Comparison of ENCODE assay signal across 12 cellular contexts in genomic region chr3:15272431-15273196, GRCh38. TPM values are rescaled to one million over a fixed set of nuclear protein-coding genes. Genes with fewer than 3 reads are reported as not detected.
DNase-seq lines count a peak whose midpoint lies in the region; ATAC-seq, FAIRE-seq and TF ChIP-seq lines count a peak whose summit lies in the region.
"Had no signal": no experiment of that assay in that cellular context is flagged by ENCODE, and none has a peak within 500 bp of the region (broad histone marks: within the 10 kb centered on the region; RNA-seq: fewer than 3 reads in every experiment).

No MANE protein-coding gene starts in this region.

- no peak for TF ChIP-seq EP300 in transverse colon (IDR thresholded peaks at IDR 0.05; ENCODE audit: low read depth)

- no peaks in the 10 kb centered on the region for H3K36me3 ChIP-seq in transverse colon

- 60 to 81% methylated on average over 3 to 6 of the region's 7 CpGs for WGBS in transverse colon (ENCODE audit: low coverage in 1 of 2), 2 donors

- no peak for TF ChIP-seq CTCF in transverse colon (IDR thresholded peaks at IDR 0.05)

- no peaks in the 10 kb centered on the region for H3K27me3 ChIP-seq in transverse colon
- H3K27me3 ChIP-seq: body of pancreas had no signal

- POLR2A ChIA-PET in activated CD4-positive, alpha-beta memory T cell treated with anti-CD3 and anti-CD28 coated beads for 36 hours (lab: Charles Lee): no interaction called here

- no peak overlapping the region for H3K4me3 ChIP-seq in transverse colon
- H3K4me3 ChIP-seq: body of pancreas had no signal

- peak overlapping the region; percentile 61 for H3K27ac Mint-ChIP-seq in activated CD4-positive, alpha-beta memory T cell treated with anti-CD3 and anti-CD28 coated beads for 36 hours
- H3K27ac Mint-ChIP-seq: mesothelial cell of epicardium had no signal

- intact Hi-C loops in cardiac septum (cut with DNase I) (no loop called here), left ventricle myocardium superior (cut with micrococcal nuclease) (no loop called here), transverse colon (cut with DNase I; ENCODE audit: low total_unique reads) (no loop called here)
- intact Hi-C loops in activated CD4-positive, alpha-beta memory T cell treated with anti-CD3 and anti-CD28 coated beads for 36 hours (cut with micrococcal nuclease): no loop called here

- CTCF ChIA-PET in activated CD4-positive, alpha-beta memory T cell treated with anti-CD3 and anti-CD28 coated beads for 36 hours (lab: Charles Lee): interaction anchor here (1.4 to 1.6 kb wide), 2 partner anchors 19 to 60 kb away, joined by 3 read pairs; partner anchors contain the start of gene SH3BP5

- in situ Hi-C loops in transverse colon (cut with MboI; ENCODE audit: low pct_ligation_motif_present in 1 of 4, low pct_unique_long_range_greater_than_20kb in 1 of 4, low sequenced_read_pairs in 3 of 4): loop anchor here in 1 of 4 donors (25.0 kb wide), 1 partner anchor 290 kb away; no protein-coding TSS in a partner anchor

- H3K9me3 ChIP-seq in transverse colon: no peaks in the 10 kb centered on the region
- H3K9me3 ChIP-seq: body of pancreas had no signal

- DNase-seq in cardiac septum (ENCODE audit: low spot score): peak; percentile 63
- no peak for DNase-seq in left ventricle myocardium superior
- peak; percentile 23 for DNase-seq in activated CD4-positive, alpha-beta memory T cell treated with anti-CD3 and anti-CD28 coated beads for 36 hours
- peak; percentile 43 for DNase-seq in left lobe of liver (ENCODE audit: low spot score)
- no peak for DNase-seq in transverse colon
- no peak for DNase-seq in GDM1 (lab: John Stamatoyannopoulos, UW)
- no peak for DNase-seq in urothelium cell line (ENCODE audit: low spot score)
- DNase-seq: DMS 273 treated with DMSO at 0.1 percent for 48 hours, NCI-H524 had no signal

- H3K36me3 Mint-ChIP-seq in activated CD4-positive, alpha-beta memory T cell treated with anti-CD3 and anti-CD28 coated beads for 36 hours: peaks cover 15% of the 10 kb centered on the region

- H3K27ac ChIP-seq in transverse colon: peak overlapping the region in 3 of 4 donors; percentile 35 to 48 (median 43)

- H3K9me3 Mint-ChIP-seq in activated CD4-positive, alpha-beta memory T cell treated with anti-CD3 and anti-CD28 coated beads for 36 hours: no peaks in the 10 kb centered on the region
- H3K9me3 Mint-ChIP-seq: mesothelial cell of epicardium had no signal

- H3K4me1 Mint-ChIP-seq in activated CD4-positive, alpha-beta memory T cell treated with anti-CD3 and anti-CD28 coated beads for 36 hours (ENCODE audit: low read depth): peaks cover 82% of the 10 kb centered on the region

- no peak for ATAC-seq in left ventricle myocardium superior
- ATAC-seq in left lobe of liver: no peak
- ATAC-seq in HG03439 (IDR thresholded peaks at IDR 0.05; ENCODE audit: unreplicated experiment): no peak
- ATAC-seq: body of pancreas had no signal

- FAIRE-seq in urothelium cell line (lab: Jason Lieb, UNC): no peak

- no peaks in the 10 kb centered on the region for H3K27me3 Mint-ChIP-seq in activated CD4-positive, alpha-beta memory T cell treated with anti-CD3 and anti-CD28 coated beads for 36 hours

- no peak for TF ChIP-seq POLR2A in transverse colon (IDR thresholded peaks at IDR 0.05)

- H3K4me1 ChIP-seq in transverse colon: peaks cover 0 to 19% (median 7%) of the 10 kb centered on the region in 4 donors
- H3K4me1 ChIP-seq: body of pancreas had no signal

- no peak overlapping the region for H3K4me3 Mint-ChIP-seq in activated CD4-positive, alpha-beta memory T cell treated with anti-CD3 and anti-CD28 coated beads for 36 hours
- H3K4me3 Mint-ChIP-seq: mesothelial cell of epicardium had no signal

RNA-seq across cellular contexts. Expression of gene SH3BP5, which starts 59.8 kb away (rescaled TPM):
- total RNA-seq in cardiac septum: 11.4 TPM
- 9.7 TPM for total RNA-seq in left ventricle myocardium superior
- total RNA-seq in activated CD4-positive, alpha-beta memory T cell treated with anti-CD3 and anti-CD28 coated beads for 36 hours: 10 to 100 TPM; 33.6 to 37.5 TPM
- total RNA-seq in left lobe of liver: 10.5 TPM
- total RNA-seq in transverse colon: 10 to 100 TPM in 3 of 4 donors, 1 to 10 TPM in 1; 7.5 to 32.4 (median 15.8) TPM

Comparison
In these comparisons a context has a peak if more than half of its experiments do, and no peak if none do; other contexts are left out.
1. DNase-seq: peak in cardiac septum (single experiment), activated CD4-positive, alpha-beta memory T cell treated with anti-CD3 and anti-CD28 coated beads for 36 hours (single experiment) and left lobe of liver (single experiment); none in left ventricle myocardium superior (single experiment), transverse colon (single experiment), GDM1 (single experiment) and urothelium cell line (single experiment).